23 cellular contexts compared by ENCODE assay signal in genomic region chr5:146025108-146025507, GRCh38.
DNase-seq lines count a peak whose midpoint lies in the region; ATAC-seq, FAIRE-seq and TF ChIP-seq lines count a peak whose summit lies in the region.
"Had no signal": no experiment of that assay in that cellular context is flagged by ENCODE, and none has a peak within 500 bp of the region (broad histone marks: within the 10 kb centered on the region; RNA-seq: fewer than 3 reads in every experiment).

No MANE protein-coding gene starts in this region.

- H3K9me3 Mint-ChIP-seq in WTC11, result no peaks in the 10 kb centered on the region
- peaks cover 0 to 1% (median 0%) of the 10 kb centered on the region in 9 donors for H3K9me3 Mint-ChIP-seq in naive thymus-derived CD8-positive, alpha-beta T cell
- H3K9me3 Mint-ChIP-seq: activated naive CD4-positive, alpha-beta T cell treated with anti-CD3 and anti-CD28 coated beads, Interleukin-2, amount 50 U/mL, for 72 hours; stimulated activated effector memory CD8-positive, alpha-beta T cell treated with anti-CD3 and anti-CD28 coated beads, Interleukin-12 subunit alpha, Interleukin-12 subunit beta, amount 100 ng/mL, for 72 hours had no signal

- POLR2A ChIA-PET in WTC11 (lab: Charles Lee), result no interaction called here
- POLR2A ChIA-PET in naive thymus-derived CD8-positive, alpha-beta T cell (lab: Charles Lee), result no interaction called here

- TF ChIP-seq CTCF in WTC11 (IDR thresholded peaks at IDR 0.05) (no peak), breast epithelium (IDR thresholded peaks at IDR 0.05) (no peak)

- CTCF ChIA-PET in WTC11 (lab: Charles Lee), result interaction anchor here (1.8 to 5.6 kb wide), 2 partner anchors 9 to 16 kb away, joined by 6 to 29 read pairs; no protein-coding TSS in a partner anchor

- no peaks in the 10 kb centered on the region; the same call in 1 of the 2 replicates for H3K27me3 Mint-ChIP-seq in WTC11 (ENCODE audit: low read depth)
- peaks cover 0 to 22% (median 14%) of the 10 kb centered on the region in 5 donors for H3K27me3 Mint-ChIP-seq in naive thymus-derived CD8-positive, alpha-beta T cell

- H3K9me3 ChIP-seq in small intestine (ENCODE audit: control insufficient read depth, low read depth), result no peaks in the 10 kb centered on the region
- H3K9me3 ChIP-seq in breast epithelium, result no peaks in the 10 kb centered on the region

- H3K4me3 Mint-ChIP-seq in WTC11, result no peak overlapping the region
- no peak overlapping the region for H3K4me3 Mint-ChIP-seq in naive thymus-derived CD8-positive, alpha-beta T cell
- H3K4me3 Mint-ChIP-seq: CD4-positive, alpha-beta memory T cell; stimulated activated effector memory CD8-positive, alpha-beta T cell treated with anti-CD3 and anti-CD28 coated beads, Interleukin-12 subunit alpha, Interleukin-12 subunit beta, amount 100 ng/mL, for 72 hours had no signal

- DNase-seq in HT-29 (ENCODE audit: low spot score), result peak; percentile 74
- no peak for DNase-seq in WTC11 (ENCODE audit: low spot score)
- DNase-seq in left colon, result peak; percentile 32 to 61
- DNase-seq in small intestine, result peak; percentile 62
- DNase-seq in breast epithelium (ENCODE audit: low spot score in 2 of 2), result no peak
- DNase-seq in naive thymus-derived CD8-positive, alpha-beta T cell, result no peak
- no peak for DNase-seq in activated CD4-positive, alpha-beta T cell treated with anti-CD3 and anti-CD28 coated beads for 4 hours
- DNase-seq: CD4-positive, alpha-beta memory T cell; DND-41; erythroblast; foreskin keratinocyte; MM.1S; NCI-H1436; NCI-H2107; NCI-H510A treated with DMSO at 0.1 percent for 48 hours; stimulated activated CD4-positive, alpha-beta T cell treated with anti-CD3 and anti-CD28 coated beads, Interleukin-1b, Interleukin-23, amount 100 ng/mL, for 48 hours; T-helper 2 cell had no signal

- 12 to 41% (median 34%) methylated on average over 3 of the region's 3 CpGs for WGBS in small intestine, 3 donors

- FAIRE-seq in small intestine (lab: Jason Lieb, UNC), result no peak
- FAIRE-seq: astrocyte, GM12878 had no signal

- intact Hi-C loops in left colon (cut with DNase I, micrococcal nuclease), result no loop called here
- intact Hi-C loops in breast epithelium (cut with DNase I; ENCODE audit: low total_unique reads), result no loop called here

- H3K27ac Mint-ChIP-seq in WTC11, result peak overlapping the region; percentile 78
- no peak overlapping the region for H3K27ac Mint-ChIP-seq in naive thymus-derived CD8-positive, alpha-beta T cell
- H3K27ac Mint-ChIP-seq: activated naive CD4-positive, alpha-beta T cell treated with anti-CD3 and anti-CD28 coated beads, Interleukin-2, amount 50 U/mL, for 72 hours; CD4-positive, alpha-beta memory T cell; stimulated activated effector memory CD8-positive, alpha-beta T cell treated with anti-CD3 and anti-CD28 coated beads, Interleukin-12 subunit alpha, Interleukin-12 subunit beta, amount 100 ng/mL, for 72 hours had no signal

- peak overlapping the region; percentile 37 to 76 for H3K27ac ChIP-seq in small intestine (ENCODE audit: low read depth in 1 of 2, low read length in 1 of 2)
- H3K27ac ChIP-seq in breast epithelium, result no peak overlapping the region
- H3K27ac ChIP-seq: foreskin keratinocyte, SK-N-MC, VCaP had no signal

- peaks cover 0 to 4% of the 10 kb centered on the region in 2 donors for H3K36me3 ChIP-seq in small intestine (ENCODE audit: control insufficient read depth in 2 of 2, insufficient read depth in 2 of 2, low read length in 2 of 2)
- H3K36me3 ChIP-seq in breast epithelium, result no peaks in the 10 kb centered on the region

- H3K4me3 ChIP-seq in small intestine (ENCODE audit: low read depth in 1 of 2, low read length in 2 of 2) (no peak overlapping the region), breast epithelium (no peak overlapping the region)
- H3K4me3 ChIP-seq: GM12878, SK-N-MC had no signal

- no peak for TF ChIP-seq POLR2A in breast epithelium (IDR thresholded peaks at IDR 0.05)

- H3K4me1 ChIP-seq in small intestine (ENCODE audit: control insufficient read depth in 2 of 2, insufficient read depth in 1 of 2, low read depth in 1 of 2, low read length in 1 of 2) (peaks cover 4 to 13% of the 10 kb centered on the region in 2 donors), breast epithelium (no peaks in the 10 kb centered on the region)

- H3K27me3 ChIP-seq in small intestine (ENCODE audit: control insufficient read depth in 2 of 2, insufficient read depth in 2 of 2, low read length in 2 of 2), result no peaks in the 10 kb centered on the region
- no peaks in the 10 kb centered on the region for H3K27me3 ChIP-seq in breast epithelium
- H3K27me3 ChIP-seq: foreskin keratinocyte had no signal

- ATAC-seq in WTC11, result peak; percentile 9; the same call in 1 of the 2 replicates
- ATAC-seq in left colon, result peak; percentile 20
- no peak for ATAC-seq in naive thymus-derived CD8-positive, alpha-beta T cell
- ATAC-seq: activated naive CD4-positive, alpha-beta T cell treated with anti-CD3 and anti-CD28 coated beads, Interleukin-2, amount 50 U/mL, for 72 hours; foreskin keratinocyte; GM12878; stimulated activated effector memory CD8-positive, alpha-beta T cell treated with anti-CD3 and anti-CD28 coated beads, Interleukin-12 subunit alpha, Interleukin-12 subunit beta, amount 100 ng/mL, for 72 hours had no signal

- peaks cover 44% of the 10 kb centered on the region for H3K4me1 Mint-ChIP-seq in WTC11
- H3K4me1 Mint-ChIP-seq in naive thymus-derived CD8-positive, alpha-beta T cell, result no peaks in the 10 kb centered on the region
- H3K4me1 Mint-ChIP-seq: CD4-positive, alpha-beta memory T cell; stimulated activated effector memory CD8-positive, alpha-beta T cell treated with anti-CD3 and anti-CD28 coated beads, Interleukin-12 subunit alpha, Interleukin-12 subunit beta, amount 100 ng/mL, for 72 hours had no signal

- H3K36me3 Mint-ChIP-seq in WTC11, result no peaks in the 10 kb centered on the region
- H3K36me3 Mint-ChIP-seq in naive thymus-derived CD8-positive, alpha-beta T cell, result no peaks in the 10 kb centered on the region
- H3K36me3 Mint-ChIP-seq: activated naive CD4-positive, alpha-beta T cell treated with anti-CD3 and anti-CD28 coated beads, Interleukin-2, amount 50 U/mL, for 72 hours; CD4-positive, alpha-beta memory T cell; stimulated activated effector memory CD8-positive, alpha-beta T cell treated with anti-CD3 and anti-CD28 coated beads, Interleukin-12 subunit alpha, Interleukin-12 subunit beta, amount 100 ng/mL, for 72 hours had no signal

TF ChIP-seq in WTC11, 78 proteins besides CTCF, POLR2A, EP300 and RAD21:
- peak; percentile 63; the same call in 1 of the 2 replicates for TF ChIP-seq FOXK1 (CRISPR knock-in tag; IDR thresholded peaks at IDR 0.05)
- no peak for TF ChIP-seq GTF2I (CRISPR knock-in tag; conservative IDR thresholded peaks at IDR 0.05)

Comparison
In these comparisons a context has a peak if more than half of its experiments do, and no peak if none do; other contexts are left out.
1. DNase-seq: peak in HT-29 (single experiment), left colon (2 of 2) and small intestine (single experiment); none in WTC11 (single experiment), breast epithelium (0 of 2), naive thymus-derived CD8-positive, alpha-beta T cell (0 of 10) and activated CD4-positive, alpha-beta T cell treated with anti-CD3 and anti-CD28 coated beads for 4 hours (0 of 2).
2. ATAC-seq: peak in WTC11 (single experiment) and left colon (single experiment); none in naive thymus-derived CD8-positive, alpha-beta T cell (0 of 2).
3. H3K27ac ChIP-seq: peak in small intestine (2 of 2); none in breast epithelium (0 of 2).